In the genomic region with DNA sequence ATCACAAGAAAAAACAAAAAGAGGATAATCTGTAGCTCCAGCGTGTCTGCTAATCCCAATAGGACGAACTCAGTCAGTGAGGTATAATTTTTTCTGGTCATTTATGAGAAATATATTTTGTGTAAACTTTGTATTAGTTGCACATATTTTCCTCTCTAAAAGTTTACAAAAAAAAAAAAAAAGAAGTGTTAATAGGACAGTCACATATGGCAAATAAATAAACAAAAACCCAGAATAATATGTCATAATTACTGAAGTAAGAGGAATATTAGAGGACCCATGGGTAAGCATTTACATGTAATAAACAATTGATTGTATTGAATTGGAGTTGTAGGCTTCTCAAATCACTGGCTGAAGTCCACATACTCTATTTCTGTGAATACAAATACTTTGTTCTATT, we compare ENCODE assay signal across 44 cellular contexts. TPM values are rescaled to one million over a fixed set of nuclear protein-coding genes. Genes with fewer than 3 reads are reported as not detected.
"Had no signal": no experiment of that assay in that cellular context is flagged by ENCODE, and none has a peak within 500 bp of the region (broad histone marks: within the 10 kb centered on the region; RNA-seq: fewer than 3 reads in every experiment).

A gene (minus strand): TSS at position 101 of the 400 bp plus-strand sequence. CDS start 0 bp downstream, at position 101.

- H3K27me3 ChIP-seq: adrenal gland, ascending aorta, body of pancreas, brain microvascular endothelial cell, breast epithelium, cardiac muscle cell had no signal

- H3K4me3 Mint-ChIP-seq: activated naive CD4-positive, alpha-beta T cell treated with anti-CD3 and anti-CD28 coated beads for 36 hours; activated naive CD4-positive, alpha-beta T cell treated with anti-CD3 and anti-CD28 coated beads, Interleukin-2, amount 10 ng/mL, durations not matched to agents 7 days and 5 days; activated naive CD4-positive, alpha-beta T cell treated with anti-CD3 and anti-CD28 coated beads, Interleukin-2, amount 50 U/mL, for 24 hours; activated naive CD8-positive, alpha-beta T cell; activated naive CD8-positive, alpha-beta T cell treated with anti-CD3 and anti-CD28 coated beads for 36 hours; activated naive CD8-positive, alpha-beta T cell treated with anti-CD3 and anti-CD28 coated beads, Interleukin-2, amount 10 ng/mL, durations not matched to agents 7 days and 5 days; activated naive CD8-positive, alpha-beta T cell treated with anti-CD3 and anti-CD28 coated beads, Interleukin-2, amount 50 U/mL, for 24 hours; activated T-cell treated with anti-CD3 and anti-CD28 coated beads, Interleukin-2, amount 50 U/mL, for 24 hours; activated T-cell treated with anti-CD3 and anti-CD28 coated beads, Interleukin-2, amount 50 U/mL, for 4 hours; activated T-cell treated with anti-CD3 and anti-CD28 coated beads, Interleukin-2, amount 50 U/mL, for 72 hours; activated T-helper 1 cell treated with anti-CD3 and anti-CD28 coated beads, Interleukin-12 subunit alpha, Interleukin-12 subunit beta, Interleukin-2, Interleukin-4 antibody, amounts not matched to agents 30 ng/mL and 10 ng/mL and 1 ng/mL, durations not matched to agents 14 hours and 24 hours and 36 hours; activated T-helper 17 cell treated with anti-CD3 and anti-CD28 coated beads, Interleukin-2, amount 50 U/mL, for 72 hours; brain; central memory CD8-positive, alpha-beta T cell had no signal

- H3K27ac Mint-ChIP-seq: activated naive CD4-positive, alpha-beta T cell treated with anti-CD3 and anti-CD28 coated beads for 36 hours; activated naive CD4-positive, alpha-beta T cell treated with anti-CD3 and anti-CD28 coated beads, Interleukin-2, amount 10 ng/mL, durations not matched to agents 7 days and 5 days; activated naive CD4-positive, alpha-beta T cell treated with anti-CD3 and anti-CD28 coated beads, Interleukin-2, amount 50 U/mL, for 24 hours; activated naive CD4-positive, alpha-beta T cell treated with anti-CD3 and anti-CD28 coated beads, Interleukin-2, amount 50 U/mL, for 72 hours; activated naive CD8-positive, alpha-beta T cell; activated naive CD8-positive, alpha-beta T cell treated with anti-CD3 and anti-CD28 coated beads for 36 hours; activated naive CD8-positive, alpha-beta T cell treated with anti-CD3 and anti-CD28 coated beads, Interleukin-2, amount 10 ng/mL, durations not matched to agents 7 days and 5 days; activated naive CD8-positive, alpha-beta T cell treated with anti-CD3 and anti-CD28 coated beads, Interleukin-2, amount 50 U/mL, for 24 hours; activated T-cell treated with anti-CD3 and anti-CD28 coated beads, Interleukin-2, amount 50 U/mL, for 24 hours; activated T-cell treated with anti-CD3 and anti-CD28 coated beads, Interleukin-2, amount 50 U/mL, for 72 hours; activated T-helper 1 cell treated with anti-CD3 and anti-CD28 coated beads, Interleukin-12 subunit alpha, Interleukin-12 subunit beta, Interleukin-2, Interleukin-4 antibody, amounts not matched to agents 30 ng/mL and 10 ng/mL and 1 ng/mL, durations not matched to agents 14 hours and 24 hours and 36 hours; activated T-helper 17 cell treated with anti-CD3 and anti-CD28 coated beads, Interleukin-2, amount 50 U/mL, for 72 hours; activated T-helper 2 cell treated with anti-CD3 and anti-CD28 coated beads, Interferon-gamma antibody, Interleukin-2, Interleukin-4, amounts not matched to agents 10 μg/mL and 5 μg/mL and 100 μg/mL, durations not matched to agents 14 hours and 24 hours and 36 hours; brain had no signal

- H3K27me3 Mint-ChIP-seq: activated naive CD4-positive, alpha-beta T cell treated with anti-CD3 and anti-CD28 coated beads, Interleukin-2, amount 10 ng/mL, durations not matched to agents 7 days and 5 days; activated naive CD4-positive, alpha-beta T cell treated with anti-CD3 and anti-CD28 coated beads, Interleukin-2, amount 50 U/mL, for 24 hours; activated naive CD8-positive, alpha-beta T cell; activated naive CD8-positive, alpha-beta T cell treated with anti-CD3 and anti-CD28 coated beads for 36 hours; activated naive CD8-positive, alpha-beta T cell treated with anti-CD3 and anti-CD28 coated beads, Interleukin-2, amount 10 ng/mL, durations not matched to agents 7 days and 5 days; activated naive CD8-positive, alpha-beta T cell treated with anti-CD3 and anti-CD28 coated beads, Interleukin-2, amount 50 U/mL, for 24 hours; activated T-cell treated with anti-CD3 and anti-CD28 coated beads, Interleukin-2, amount 50 U/mL, for 24 hours; activated T-helper 17 cell treated with anti-CD3 and anti-CD28 coated beads, Interleukin-2, amount 50 U/mL, for 72 hours; central memory CD8-positive, alpha-beta T cell had no signal

- H3K36me3 Mint-ChIP-seq: activated naive CD4-positive, alpha-beta T cell treated with anti-CD3 and anti-CD28 coated beads, Interleukin-2, amount 10 ng/mL, durations not matched to agents 7 days and 5 days; activated naive CD4-positive, alpha-beta T cell treated with anti-CD3 and anti-CD28 coated beads, Interleukin-2, amount 50 U/mL, for 24 hours; activated naive CD4-positive, alpha-beta T cell treated with anti-CD3 and anti-CD28 coated beads, Interleukin-2, amount 50 U/mL, for 72 hours; activated naive CD8-positive, alpha-beta T cell; activated naive CD8-positive, alpha-beta T cell treated with anti-CD3 and anti-CD28 coated beads for 36 hours; activated naive CD8-positive, alpha-beta T cell treated with anti-CD3 and anti-CD28 coated beads, Interleukin-2, amount 10 ng/mL, durations not matched to agents 7 days and 5 days; brain had no signal

- FAIRE-seq: astrocyte, bronchial epithelial cell had no signal

- H3K4me1 Mint-ChIP-seq: activated naive CD4-positive, alpha-beta T cell treated with anti-CD3 and anti-CD28 coated beads, Interleukin-2, amount 10 ng/mL, durations not matched to agents 7 days and 5 days; activated naive CD4-positive, alpha-beta T cell treated with anti-CD3 and anti-CD28 coated beads, Interleukin-2, amount 50 U/mL, for 24 hours; activated naive CD8-positive, alpha-beta T cell treated with anti-CD3 and anti-CD28 coated beads for 36 hours; activated naive CD8-positive, alpha-beta T cell treated with anti-CD3 and anti-CD28 coated beads, Interleukin-2, amount 10 ng/mL, durations not matched to agents 7 days and 5 days; activated naive CD8-positive, alpha-beta T cell treated with anti-CD3 and anti-CD28 coated beads, Interleukin-2, amount 50 U/mL, for 24 hours; activated T-helper 17 cell treated with anti-CD3 and anti-CD28 coated beads, Interleukin-2, amount 50 U/mL, for 72 hours; brain; central memory CD8-positive, alpha-beta T cell had no signal

- H3K27ac ChIP-seq: adrenal gland, ascending aorta, body of pancreas, brain microvascular endothelial cell, breast epithelium, cardiac muscle cell had no signal

- H3K9me3 ChIP-seq: adrenal gland, ascending aorta, body of pancreas had no signal

- ATAC-seq: activated naive CD4-positive, alpha-beta T cell treated with anti-CD3 and anti-CD28 coated beads, Interleukin-2, amount 50 U/mL, for 72 hours; activated naive CD8-positive, alpha-beta T cell treated with anti-CD3 and anti-CD28 coated beads, Interleukin-2, amount 50 U/mL, for 24 hours; activated T-cell treated with anti-CD3 and anti-CD28 coated beads, Interleukin-2, amount 50 U/mL, for 4 hours; activated T-cell treated with anti-CD3 and anti-CD28 coated beads, Interleukin-2, amount 50 U/mL, for 72 hours; activated T-helper 17 cell treated with anti-CD3 and anti-CD28 coated beads, Interleukin-2, amount 50 U/mL, for 72 hours; body of pancreas had no signal

- H3K4me1 ChIP-seq: adrenal gland, ascending aorta, body of pancreas, breast epithelium had no signal

- DNase-seq: activated effector memory CD4-positive, alpha-beta T cell treated with anti-CD3 and anti-CD28 coated beads, Interleukin-2, amount 50 U/mL, for 16 hours; activated effector memory CD4-positive, alpha-beta T cell treated with Interleukin-2 at 50 U/mL for 16 hours; activated gamma-delta T cell; activated gamma-delta T cell treated with Interleukin-2 at 50 U/mL for 16 hours; activated naive CD4-positive, alpha-beta T cell; activated naive CD4-positive, alpha-beta T cell treated with anti-CD3 and anti-CD28 coated beads for 36 hours; activated naive CD4-positive, alpha-beta T cell treated with anti-CD3 and anti-CD28 coated beads, Interleukin-2, amount 10 ng/mL, durations not matched to agents 7 days and 5 days; activated naive CD4-positive, alpha-beta T cell treated with anti-CD3 and anti-CD28 coated beads, Interleukin-2, amount 50 U/mL, for 16 hours; activated naive CD4-positive, alpha-beta T cell treated with Interleukin-2 at 50 U/mL for 16 hours; activated naive CD8-positive, alpha-beta T cell treated with anti-CD3 and anti-CD28 coated beads for 36 hours; activated naive CD8-positive, alpha-beta T cell treated with anti-CD3 and anti-CD28 coated beads, Interleukin-2, amount 10 ng/mL, durations not matched to agents 7 days and 5 days; activated naive CD8-positive, alpha-beta T cell treated with anti-CD3 and anti-CD28 coated beads, Interleukin-2, amount 50 U/mL, for 24 hours; activated T-cell treated with anti-CD3 and anti-CD28 coated beads, Interleukin-2, amount 50 U/mL, for 1 hour; activated T-cell treated with anti-CD3 and anti-CD28 coated beads, Interleukin-2, amount 50 U/mL, for 24 hours; activated T-cell treated with anti-CD3 and anti-CD28 coated beads, Interleukin-2, amount 50 U/mL, for 4 hours; activated T-cell treated with anti-CD3 and anti-CD28 coated beads, Interleukin-2, amount 50 U/mL, for 48 hours; activated T-cell treated with anti-CD3 and anti-CD28 coated beads, Interleukin-2, amount 50 U/mL, for 72 hours; adrenal gland; amniotic stem cell; amygdala; anterior cingulate cortex; aorta; body of pancreas; brain microvascular endothelial cell; caudate nucleus; central memory CD4-positive, alpha-beta T cell; cerebellar nuclear complex had no signal

- H3K36me3 ChIP-seq: adrenal gland, ascending aorta, brain microvascular endothelial cell, breast epithelium, cardiac muscle cell had no signal

- H3K4me3 ChIP-seq: adrenal gland, ascending aorta, body of pancreas, breast epithelium, cardiac muscle cell had no signal

RNA-seq across cellular contexts. Expression of the gene that starts here (rescaled TPM):
- total RNA-seq: activated naive CD4-positive, alpha-beta T cell treated with anti-CD3 and anti-CD28 coated beads for 36 hours; activated naive CD4-positive, alpha-beta T cell treated with anti-CD3 and anti-CD28 coated beads, Interleukin-2, amount 50 U/mL, for 72 hours; activated naive CD8-positive, alpha-beta T cell treated with anti-CD3 and anti-CD28 coated beads for 36 hours; activated naive CD8-positive, alpha-beta T cell treated with anti-CD3 and anti-CD28 coated beads, Interleukin-2, amount 10 ng/mL, durations not matched to agents 7 days and 5 days; activated T-cell treated with anti-CD3 and anti-CD28 coated beads, Interleukin-2, amount 50 U/mL, for 4 hours; activated T-cell treated with anti-CD3 and anti-CD28 coated beads, Interleukin-2, amount 50 U/mL, for 72 hours; activated T-helper 1 cell treated with anti-CD3 and anti-CD28 coated beads, Interleukin-12 subunit alpha, Interleukin-12 subunit beta, Interleukin-2, Interleukin-4 antibody, amounts not matched to agents 30 ng/mL and 10 ng/mL and 1 ng/mL, durations not matched to agents 14 hours and 24 hours and 36 hours; activated T-helper 17 cell treated with anti-CD3 and anti-CD28 coated beads, Interleukin-2, amount 50 U/mL, for 72 hours; activated T-helper 2 cell treated with anti-CD3 and anti-CD28 coated beads, Interferon-gamma antibody, Interleukin-2, Interleukin-4, amounts not matched to agents 10 μg/mL and 5 μg/mL and 100 μg/mL, durations not matched to agents 14 hours and 24 hours and 36 hours; adrenal gland; aorta; ascending aorta; astrocyte; body of pancreas; breast epithelium; bronchial epithelial cell; cardiac muscle cell; cardiac septum; cerebellum; chondrocyte had no signal
- polyA plus RNA-seq: adipose tissue, adrenal gland, aorta, cardiac muscle cell had no signal
